In genomic region chr4:2043396-2044118, GRCh38 we compare ENCODE assay signal across 18 cellular contexts. TPM values are rescaled to one million over a fixed set of nuclear protein-coding genes. Genes with fewer than 3 reads are reported as not detected.
DNase-seq lines count a peak whose midpoint lies in the region; ATAC-seq and TF ChIP-seq lines count a peak whose summit lies in the region.
"Had no signal": no experiment of that assay in that cellular context is flagged by ENCODE, and none has a peak within 500 bp of the region (broad histone marks: within the 10 kb centered on the region; RNA-seq: fewer than 3 reads in every experiment).

No MANE protein-coding gene starts in this region.

- peaks cover 0 to 1% (median 0%) of the 10 kb centered on the region in 7 donors for H3K9me3 Mint-ChIP-seq in naive B cell
- H3K9me3 Mint-ChIP-seq: activated naive CD4-positive, alpha-beta T cell treated with anti-CD3 and anti-CD28 coated beads for 36 hours had no signal

- H3K4me1 Mint-ChIP-seq in T-helper 17 cell (peaks cover 15% of the 10 kb centered on the region), naive B cell (peaks cover 6 to 16% (median 9%) of the 10 kb centered on the region in 3 donors)

- H3K27me3 Mint-ChIP-seq in T-helper 17 cell: peaks cover 31% of the 10 kb centered on the region
- H3K27me3 Mint-ChIP-seq in naive B cell: peaks cover 5 to 58% (median 41%) of the 10 kb centered on the region in 3 donors

- H3K36me3 ChIP-seq in upper lobe of right lung: no peaks in the 10 kb centered on the region
- H3K36me3 ChIP-seq: SJCRH30 had no signal

- peaks cover 18% of the 10 kb centered on the region for H3K4me1 ChIP-seq in upper lobe of right lung
- H3K4me1 ChIP-seq: parathyroid adenoma, SJCRH30 had no signal

- H3K27ac ChIP-seq in upper lobe of right lung (no peak overlapping the region), caudate nucleus (ENCODE audit: low read depth, low read length) (no peak overlapping the region)
- H3K27ac ChIP-seq: KMS-11, parathyroid adenoma, SJCRH30 had no signal

- ATAC-seq in Right ventricle myocardium inferior (no peak), T-helper 17 cell (no peak), naive B cell (ENCODE audit: low read depth in 2 of 2) (no peak), upper lobe of right lung (no peak)
- ATAC-seq: activated CD4-positive, CD25-positive, alpha-beta regulatory T cell treated with anti-CD3 and anti-CD28 coated beads, Interleukin-2, amount 50 U/mL, for 24 hours had no signal

- H3K36me3 Mint-ChIP-seq in T-helper 17 cell (ENCODE audit: low read depth): peaks cover 4% of the 10 kb centered on the region
- peaks cover 0 to 8% of the 10 kb centered on the region in 2 donors for H3K36me3 Mint-ChIP-seq in naive B cell

- no peak overlapping the region for H3K27ac Mint-ChIP-seq in T-helper 17 cell
- no peak overlapping the region for H3K27ac Mint-ChIP-seq in naive B cell
- H3K27ac Mint-ChIP-seq: activated naive CD4-positive, alpha-beta T cell treated with anti-CD3 and anti-CD28 coated beads for 36 hours had no signal

- no peak for TF ChIP-seq CTCF in upper lobe of right lung (IDR thresholded peaks at IDR 0.05)

- intact Hi-C loops in cardiac septum (cut with DNase I): no loop called here
- intact Hi-C loops in Right ventricle myocardium inferior (cut with DNase I): no loop called here
- intact Hi-C loops in upper lobe of right lung (cut with DNase I): no loop called here

- no peak overlapping the region for H3K4me3 ChIP-seq in upper lobe of right lung

- H3K27me3 ChIP-seq in upper lobe of right lung: peaks cover 63% of the 10 kb centered on the region
- H3K27me3 ChIP-seq: SJCRH30 had no signal

- no peaks in the 10 kb centered on the region for H3K9me3 ChIP-seq in T-helper 17 cell (ENCODE audit: control insufficient read depth, low read length, poor library complexity, severe bottlenecking)
- no peaks in the 10 kb centered on the region for H3K9me3 ChIP-seq in upper lobe of right lung
- H3K9me3 ChIP-seq: SJCRH30 had no signal

- H3K4me3 Mint-ChIP-seq in T-helper 17 cell (peak overlapping the region; percentile 36), naive B cell (peak overlapping the region in 6 of 8 donors; percentile 32 to 90 (median 72))

- DNase-seq in cardiac septum (ENCODE audit: low spot score) (peak; percentile 73), Right ventricle myocardium inferior (ENCODE audit: missing footprints) (no peak), T-helper 17 cell (no peak), naive B cell (no peak), upper lobe of right lung (peak; percentile 60), T-helper 9 cell (no peak), amniotic stem cell (lab: John Stamatoyannopoulos, UW) (no peak), caudate nucleus (lab: John Stamatoyannopoulos, UW) (no peak)
- DNase-seq: activated CD8-positive, alpha-beta memory T cell treated with anti-CD3 and anti-CD28 coated beads, Interleukin-2, amount 50 U/mL, for 48 hours; activated naive CD4-positive, alpha-beta T cell treated with anti-CD3 and anti-CD28 coated beads for 36 hours; NCI-H1092; NCI-H526; SJCRH30; stimulated activated CD4-positive, alpha-beta T cell treated with anti-CD3 and anti-CD28 coated beads, Interleukin-4, amount 100 ng/mL, for 1 hour had no signal

RNA-seq across cellular contexts. Expression of gene NAT8L, which starts 15.6 kb away (rescaled TPM):
- total RNA-seq in cardiac septum: 1.1 TPM
- 1.1 TPM for total RNA-seq in Right ventricle myocardium inferior
- total RNA-seq in T-helper 17 cell: not detected
- not detected for polyA plus RNA-seq in naive B cell (ENCODE audit: low read depth in 6 of 6)
- 0.46 TPM for total RNA-seq in upper lobe of right lung
- total RNA-seq: OCI-LY7 had no signal

RNA-seq across cellular contexts. Expression of gene NELFA, which starts 34.8 kb away (rescaled TPM):
- total RNA-seq in cardiac septum: 14.7 TPM
- total RNA-seq in Right ventricle myocardium inferior: 10.8 TPM
- 10 to 100 TPM; 40.7 to 47.2 TPM for total RNA-seq in T-helper 17 cell
- polyA plus RNA-seq in naive B cell (ENCODE audit: low read depth in 6 of 6): 10 to 100 TPM; 11.0 to 42.3 (median 25.4) TPM
- 22.7 TPM for total RNA-seq in upper lobe of right lung

Comparison
In these comparisons a context has a peak if more than half of its experiments do, and no peak if none do; other contexts are left out.
1. DNase-seq: peak in cardiac septum (single experiment) and upper lobe of right lung (single experiment); none in Right ventricle myocardium inferior (single experiment), T-helper 17 cell (0 of 3), naive B cell (single experiment), T-helper 9 cell (single experiment), amniotic stem cell (single experiment) and caudate nucleus (0 of 61).